ENCODE assay signal across 23 cellular contexts in genomic region chr9:110191616-110192015, GRCh38. TPM values are rescaled to one million over a fixed set of nuclear protein-coding genes. Genes with fewer than 3 reads are reported as not detected.
"Had no signal": no experiment of that assay in that cellular context is flagged by ENCODE, and none has a peak within 500 bp of the region (broad histone marks: within the 10 kb centered on the region; RNA-seq: fewer than 3 reads in every experiment).

No MANE protein-coding gene starts in this region.

- H3K27me3 ChIP-seq: ascending aorta, gastroesophageal sphincter, ovary, right atrium auricular region, transverse colon had no signal

- H3K9me3 ChIP-seq: ascending aorta, gastroesophageal sphincter, neutrophil, ovary, prostate gland, right atrium auricular region, transverse colon had no signal

- H3K4me3 ChIP-seq: gastroesophageal sphincter, ovary, prostate gland, right atrium auricular region, transverse colon had no signal

- H3K27ac ChIP-seq: neutrophil, ovary had no signal

- ATAC-seq: activated CD8-positive, alpha-beta T cell treated with anti-CD3 and anti-CD28 coated beads, Interleukin-2, amount 10 ng/mL, durations not matched to agents 7 days and 5 days; gastroesophageal sphincter; natural killer cell had no signal

- H3K36me3 Mint-ChIP-seq: activated naive CD4-positive, alpha-beta T cell treated with anti-CD3 and anti-CD28 coated beads, Interleukin-2, amount 50 U/mL, for 24 hours; natural killer cell had no signal

- H3K4me3 Mint-ChIP-seq: activated CD8-positive, alpha-beta T cell treated with anti-CD3 and anti-CD28 coated beads, Interleukin-2, amount 10 ng/mL, durations not matched to agents 7 days and 5 days; activated naive CD4-positive, alpha-beta T cell treated with anti-CD3 and anti-CD28 coated beads, Interleukin-2, amount 50 U/mL, for 24 hours; natural killer cell had no signal

- H3K27ac Mint-ChIP-seq: activated CD8-positive, alpha-beta T cell treated with anti-CD3 and anti-CD28 coated beads, Interleukin-2, amount 10 ng/mL, durations not matched to agents 7 days and 5 days; activated naive CD4-positive, alpha-beta T cell treated with anti-CD3 and anti-CD28 coated beads, Interleukin-2, amount 50 U/mL, for 24 hours; natural killer cell had no signal

- DNase-seq: activated CD4-positive, alpha-beta T cell treated with anti-CD3 and anti-CD28 coated beads for 1 hour; activated CD4-positive, alpha-beta T cell treated with anti-CD3 and anti-CD28 coated beads, Interleukin-2, amount 50 U/mL, for 1 hour; activated CD8-positive, alpha-beta T cell treated with anti-CD3 and anti-CD28 coated beads, Interleukin-2, amount 10 ng/mL, durations not matched to agents 7 days and 5 days; activated gamma-delta T cell treated with Interleukin-2 at 50 U/mL for 16 hours; central memory CD4-positive, alpha-beta T cell; effector memory CD4-positive, alpha-beta T cell; kidney; midbrain; natural killer cell; ovary; stimulated activated CD4-positive, alpha-beta T cell treated with anti-CD3 and anti-CD28 coated beads, Interleukin-12 subunit alpha, Interleukin-12 subunit beta, amount 100 ng/mL, for 4 hours; T-helper 1 cell; transverse colon had no signal

- H3K9me3 Mint-ChIP-seq: activated naive CD4-positive, alpha-beta T cell treated with anti-CD3 and anti-CD28 coated beads, Interleukin-2, amount 50 U/mL, for 24 hours; natural killer cell had no signal

- H3K4me1 Mint-ChIP-seq: activated naive CD4-positive, alpha-beta T cell treated with anti-CD3 and anti-CD28 coated beads, Interleukin-2, amount 50 U/mL, for 24 hours had no signal

- H3K27me3 Mint-ChIP-seq: activated naive CD4-positive, alpha-beta T cell treated with anti-CD3 and anti-CD28 coated beads, Interleukin-2, amount 50 U/mL, for 24 hours had no signal

- H3K36me3 ChIP-seq: ascending aorta, gastroesophageal sphincter, neutrophil, ovary, prostate gland, right atrium auricular region, transverse colon had no signal

RNA-seq across cellular contexts. Expression of gene C9orf152, which starts 16.3 kb away (rescaled TPM):
- total RNA-seq: activated CD8-positive, alpha-beta T cell treated with anti-CD3 and anti-CD28 coated beads, Interleukin-2, amount 10 ng/mL, durations not matched to agents 7 days and 5 days; ascending aorta; dermis microvascular lymphatic vessel endothelial cell; lung microvascular endothelial cell; natural killer cell; right atrium auricular region; skeletal muscle tissue; temporal lobe had no signal
